In genomic region chr7:1009747-1010146, GRCh38 we compare ENCODE assay signal across 23 cellular contexts. TPM values are rescaled to one million over a fixed set of nuclear protein-coding genes. Genes with fewer than 3 reads are reported as not detected.
"Had no signal": no experiment of that assay in that cellular context is flagged by ENCODE, and none has a peak within 500 bp of the region (broad histone marks: within the 10 kb centered on the region; RNA-seq: fewer than 3 reads in every experiment).

No MANE protein-coding gene starts in this region.

- H3K27ac Mint-ChIP-seq: IgD-negative memory B cell had no signal

- H3K9me3 Mint-ChIP-seq: IgD-negative memory B cell had no signal

- H3K36me3 ChIP-seq: MG63, SJCRH30 had no signal

- H3K4me3 ChIP-seq: MG63, SJCRH30 had no signal

- H3K27ac ChIP-seq: HL-60, SJCRH30 had no signal

- H3K4me1 ChIP-seq: SJCRH30 had no signal

- H3K27me3 ChIP-seq: MG63, SJCRH30 had no signal

- H3K9me3 ChIP-seq: MG63, SJCRH30 had no signal

- H3K27me3 Mint-ChIP-seq: IgD-negative memory B cell had no signal

- ATAC-seq: Panc1, PC-3, Right ventricle myocardium inferior, SK-N-SH treated with all-trans-retinoic acid at 6 μM for 48 hours had no signal

- DNase-seq: Karpas-422, KBM-7, MG63, NCI-H1092 treated with DMSO at 0.1 percent for 48 hours, NCI-H1436, NCI-H187, NCI-H2029, NCI-H2081 treated with DMSO at 0.1 percent for 48 hours, NCI-H2171, NCI-H226, NCI-H446, NCI-H510A, NCI-H524 treated with DMSO at 0.1 percent for 48 hours, NCI-H69, NCI-H774, PC-3, SHP77 treated with DMSO at 0.1 percent for 48 hours, SJCRH30 had no signal

RNA-seq across cellular contexts. Expression of gene CYP2W1, which starts 26.8 kb away (rescaled TPM):
- total RNA-seq: PC-3, Right ventricle myocardium inferior, SJCRH30 had no signal
- polyA plus RNA-seq: IgD-negative memory B cell had no signal
